ENCODE assay signal across 6 cellular contexts in the genomic region with DNA sequence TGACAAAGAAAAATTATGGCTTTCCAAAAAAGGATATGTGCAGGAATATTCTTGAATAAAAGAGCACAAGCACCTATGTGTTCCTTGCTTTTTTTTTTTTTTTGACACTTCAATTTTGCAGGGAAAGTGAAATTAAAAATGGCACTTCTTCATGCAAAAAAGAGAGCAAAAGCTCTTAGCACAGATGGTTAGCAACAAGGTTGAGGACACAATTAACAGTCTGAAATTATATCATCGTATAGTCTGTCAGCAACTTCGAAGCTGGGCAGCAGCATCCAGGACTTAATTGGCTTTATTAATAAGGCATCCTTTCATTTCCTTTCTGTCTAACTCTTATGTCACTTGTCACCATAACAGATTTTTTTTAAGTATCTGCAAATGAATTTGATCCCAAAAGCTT.
"Had no signal": no experiment of that assay in that cellular context is flagged by ENCODE, and none has a peak within 500 bp of the region (broad histone marks: within the 10 kb centered on the region; RNA-seq: fewer than 3 reads in every experiment).

No MANE protein-coding gene starts in this region.

- DNase-seq: H9, HCEC 1CT, KBM-7 had no signal

- ATAC-seq: GM23338, HepG2 had no signal

- H3K4me3 ChIP-seq: GM23338 had no signal

- H3K27ac ChIP-seq: HL-60 had no signal

- H3K4me2 ChIP-seq: GM23338 had no signal

- H2AFZ ChIP-seq: GM23338 had no signal
